Comparison of ENCODE assay signal across 21 cellular contexts in the genomic region with DNA sequence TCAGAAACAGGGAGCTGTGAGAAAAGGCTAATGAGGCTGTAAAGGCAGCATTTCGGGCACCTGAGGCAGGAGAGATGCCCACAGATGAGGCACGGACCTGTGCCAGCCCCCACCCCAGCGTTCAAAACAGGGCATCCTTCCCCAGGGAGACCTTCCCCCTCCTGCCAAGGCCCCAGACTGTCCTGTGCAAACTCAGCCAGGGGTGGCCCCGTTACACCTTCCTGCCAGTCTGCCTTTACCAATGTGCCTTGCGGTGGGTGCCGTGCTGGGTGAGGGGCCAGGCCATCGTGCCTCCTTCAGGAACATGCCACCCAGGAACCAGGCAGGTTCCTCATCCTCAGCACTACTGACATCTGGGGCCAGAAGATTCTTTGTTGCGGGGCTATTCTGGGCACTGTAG. TPM values are rescaled to one million over a fixed set of nuclear protein-coding genes. Genes with fewer than 3 reads are reported as not detected.
"Had no signal": no experiment of that assay in that cellular context is flagged by ENCODE, and none has a peak within 500 bp of the region (broad histone marks: within the 10 kb centered on the region; RNA-seq: fewer than 3 reads in every experiment).

No MANE protein-coding gene starts in this region.

- DNase-seq: activated CD4-positive, alpha-beta T cell treated with anti-CD3 and anti-CD28 coated beads, Interleukin-2, amount 10 ng/mL, durations not matched to agents 24 days and 14 days; activated CD4-positive, CD25-positive, alpha-beta regulatory T cell treated with anti-CD3 and anti-CD28 coated beads, Interleukin-2, amount 50 U/mL, for 72 hours; activated gamma-delta T cell treated with Interleukin-2 at 50 U/mL for 16 hours; activated naive CD8-positive, alpha-beta T cell treated with anti-CD3 and anti-CD28 coated beads for 36 hours; activated T-cell treated with anti-CD3 and anti-CD28 coated beads for 4 hours; activated T-cell treated with anti-CD3 and anti-CD28 coated beads, Interleukin-2, amount 50 U/mL, for 48 hours; brain microvascular endothelial cell; Kasumi-1; NCI-H1092 treated with DMSO at 0.1 percent for 48 hours; NCI-H1417 treated with DMSO at 0.1 percent for 48 hours; NCI-H1694 treated with DMSO at 0.1 percent for 48 hours; NCI-H2029 treated with DMSO at 0.1 percent for 48 hours; NCI-H345; NCI-H510A; SHP77 had no signal

- ATAC-seq: activated T-helper 17 cell treated with anti-CD3 and anti-CD28 coated beads, Interleukin-2, amount 50 U/mL, for 72 hours; WTC11 had no signal

- H3K36me3 ChIP-seq: brain microvascular endothelial cell, cardiac muscle cell had no signal

- H3K27ac ChIP-seq: brain microvascular endothelial cell, cardiac muscle cell had no signal

- H3K27ac Mint-ChIP-seq: activated CD4-positive, alpha-beta T cell treated with anti-CD3 and anti-CD28 coated beads, Interleukin-2, amount 10 ng/mL, durations not matched to agents 24 days and 14 days; activated naive CD4-positive, alpha-beta T cell treated with anti-CD3 and anti-CD28 coated beads, Interleukin-2, amount 10 ng/mL, durations not matched to agents 7 days and 5 days; activated naive CD8-positive, alpha-beta T cell treated with anti-CD3 and anti-CD28 coated beads for 36 hours; activated T-helper 17 cell treated with anti-CD3 and anti-CD28 coated beads, Interleukin-2, amount 50 U/mL, for 72 hours; T-helper 1 cell treated with Interleukin-12 subunit alpha and Interleukin-12 subunit beta and Interleukin-4 antibody, amounts not matched to agents 30 μg/mL and 1 μg/mL, for 36 hours; WTC11 had no signal

- H3K4me3 Mint-ChIP-seq: activated CD4-positive, alpha-beta T cell treated with anti-CD3 and anti-CD28 coated beads, Interleukin-2, amount 10 ng/mL, durations not matched to agents 24 days and 14 days; activated naive CD4-positive, alpha-beta T cell treated with anti-CD3 and anti-CD28 coated beads, Interleukin-2, amount 10 ng/mL, durations not matched to agents 7 days and 5 days; activated naive CD8-positive, alpha-beta T cell treated with anti-CD3 and anti-CD28 coated beads for 36 hours; activated T-helper 17 cell treated with anti-CD3 and anti-CD28 coated beads, Interleukin-2, amount 50 U/mL, for 72 hours; T-helper 1 cell treated with Interleukin-12 subunit alpha and Interleukin-12 subunit beta and Interleukin-4 antibody, amounts not matched to agents 30 μg/mL and 1 μg/mL, for 36 hours; WTC11 had no signal

- H3K9me3 Mint-ChIP-seq: activated CD4-positive, alpha-beta T cell treated with anti-CD3 and anti-CD28 coated beads, Interleukin-2, amount 10 ng/mL, durations not matched to agents 24 days and 14 days; activated naive CD4-positive, alpha-beta T cell treated with anti-CD3 and anti-CD28 coated beads, Interleukin-2, amount 10 ng/mL, durations not matched to agents 7 days and 5 days; activated naive CD8-positive, alpha-beta T cell treated with anti-CD3 and anti-CD28 coated beads for 36 hours; activated T-helper 17 cell treated with anti-CD3 and anti-CD28 coated beads, Interleukin-2, amount 50 U/mL, for 72 hours; T-helper 1 cell treated with Interleukin-12 subunit alpha and Interleukin-12 subunit beta and Interleukin-4 antibody, amounts not matched to agents 30 μg/mL and 1 μg/mL, for 36 hours; WTC11 had no signal

- H3K4me1 Mint-ChIP-seq: activated CD4-positive, alpha-beta T cell treated with anti-CD3 and anti-CD28 coated beads, Interleukin-2, amount 10 ng/mL, durations not matched to agents 24 days and 14 days; activated naive CD4-positive, alpha-beta T cell treated with anti-CD3 and anti-CD28 coated beads, Interleukin-2, amount 10 ng/mL, durations not matched to agents 7 days and 5 days; activated naive CD8-positive, alpha-beta T cell treated with anti-CD3 and anti-CD28 coated beads for 36 hours; activated T-helper 17 cell treated with anti-CD3 and anti-CD28 coated beads, Interleukin-2, amount 50 U/mL, for 72 hours; WTC11 had no signal

- H3K4me3 ChIP-seq: cardiac muscle cell, K562 had no signal

- H3K36me3 Mint-ChIP-seq: activated naive CD4-positive, alpha-beta T cell treated with anti-CD3 and anti-CD28 coated beads, Interleukin-2, amount 10 ng/mL, durations not matched to agents 7 days and 5 days; activated naive CD8-positive, alpha-beta T cell treated with anti-CD3 and anti-CD28 coated beads for 36 hours; WTC11 had no signal

RNA-seq across cellular contexts. Expression of a gene that starts 53.9 kb away (rescaled TPM):
- total RNA-seq: activated CD4-positive, alpha-beta T cell treated with anti-CD3 and anti-CD28 coated beads, Interleukin-2, amount 10 ng/mL, durations not matched to agents 24 days and 14 days; K562 had no signal
